In the genomic region with DNA sequence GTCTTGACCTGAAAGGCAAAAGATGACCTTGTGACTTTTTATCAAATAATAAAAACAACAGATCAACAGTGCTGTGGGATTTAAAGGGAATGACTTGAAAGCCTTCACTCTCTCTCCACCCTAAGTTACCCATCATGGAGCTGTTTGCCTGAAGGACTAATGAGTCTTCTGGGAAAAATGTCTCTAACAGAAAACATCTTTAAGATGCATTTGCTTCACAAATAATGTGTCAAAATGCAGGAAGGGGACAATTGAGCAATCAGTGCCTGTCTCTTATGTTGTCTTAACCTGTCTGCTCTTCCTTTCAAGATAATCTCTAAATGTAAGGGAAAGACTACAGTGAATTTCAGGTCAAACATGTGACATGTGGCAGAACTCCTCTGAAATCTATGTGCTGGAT, we compare ENCODE assay signal across 1 cellular context.
TF ChIP-seq lines count a peak whose summit lies in the region.

No MANE protein-coding gene starts in this region.

TF ChIP-seq in GM23338, 12 proteins besides CTCF, POLR2A, EP300 and RAD21 (continued from another document):
- TF ChIP-seq, protein P1, sequence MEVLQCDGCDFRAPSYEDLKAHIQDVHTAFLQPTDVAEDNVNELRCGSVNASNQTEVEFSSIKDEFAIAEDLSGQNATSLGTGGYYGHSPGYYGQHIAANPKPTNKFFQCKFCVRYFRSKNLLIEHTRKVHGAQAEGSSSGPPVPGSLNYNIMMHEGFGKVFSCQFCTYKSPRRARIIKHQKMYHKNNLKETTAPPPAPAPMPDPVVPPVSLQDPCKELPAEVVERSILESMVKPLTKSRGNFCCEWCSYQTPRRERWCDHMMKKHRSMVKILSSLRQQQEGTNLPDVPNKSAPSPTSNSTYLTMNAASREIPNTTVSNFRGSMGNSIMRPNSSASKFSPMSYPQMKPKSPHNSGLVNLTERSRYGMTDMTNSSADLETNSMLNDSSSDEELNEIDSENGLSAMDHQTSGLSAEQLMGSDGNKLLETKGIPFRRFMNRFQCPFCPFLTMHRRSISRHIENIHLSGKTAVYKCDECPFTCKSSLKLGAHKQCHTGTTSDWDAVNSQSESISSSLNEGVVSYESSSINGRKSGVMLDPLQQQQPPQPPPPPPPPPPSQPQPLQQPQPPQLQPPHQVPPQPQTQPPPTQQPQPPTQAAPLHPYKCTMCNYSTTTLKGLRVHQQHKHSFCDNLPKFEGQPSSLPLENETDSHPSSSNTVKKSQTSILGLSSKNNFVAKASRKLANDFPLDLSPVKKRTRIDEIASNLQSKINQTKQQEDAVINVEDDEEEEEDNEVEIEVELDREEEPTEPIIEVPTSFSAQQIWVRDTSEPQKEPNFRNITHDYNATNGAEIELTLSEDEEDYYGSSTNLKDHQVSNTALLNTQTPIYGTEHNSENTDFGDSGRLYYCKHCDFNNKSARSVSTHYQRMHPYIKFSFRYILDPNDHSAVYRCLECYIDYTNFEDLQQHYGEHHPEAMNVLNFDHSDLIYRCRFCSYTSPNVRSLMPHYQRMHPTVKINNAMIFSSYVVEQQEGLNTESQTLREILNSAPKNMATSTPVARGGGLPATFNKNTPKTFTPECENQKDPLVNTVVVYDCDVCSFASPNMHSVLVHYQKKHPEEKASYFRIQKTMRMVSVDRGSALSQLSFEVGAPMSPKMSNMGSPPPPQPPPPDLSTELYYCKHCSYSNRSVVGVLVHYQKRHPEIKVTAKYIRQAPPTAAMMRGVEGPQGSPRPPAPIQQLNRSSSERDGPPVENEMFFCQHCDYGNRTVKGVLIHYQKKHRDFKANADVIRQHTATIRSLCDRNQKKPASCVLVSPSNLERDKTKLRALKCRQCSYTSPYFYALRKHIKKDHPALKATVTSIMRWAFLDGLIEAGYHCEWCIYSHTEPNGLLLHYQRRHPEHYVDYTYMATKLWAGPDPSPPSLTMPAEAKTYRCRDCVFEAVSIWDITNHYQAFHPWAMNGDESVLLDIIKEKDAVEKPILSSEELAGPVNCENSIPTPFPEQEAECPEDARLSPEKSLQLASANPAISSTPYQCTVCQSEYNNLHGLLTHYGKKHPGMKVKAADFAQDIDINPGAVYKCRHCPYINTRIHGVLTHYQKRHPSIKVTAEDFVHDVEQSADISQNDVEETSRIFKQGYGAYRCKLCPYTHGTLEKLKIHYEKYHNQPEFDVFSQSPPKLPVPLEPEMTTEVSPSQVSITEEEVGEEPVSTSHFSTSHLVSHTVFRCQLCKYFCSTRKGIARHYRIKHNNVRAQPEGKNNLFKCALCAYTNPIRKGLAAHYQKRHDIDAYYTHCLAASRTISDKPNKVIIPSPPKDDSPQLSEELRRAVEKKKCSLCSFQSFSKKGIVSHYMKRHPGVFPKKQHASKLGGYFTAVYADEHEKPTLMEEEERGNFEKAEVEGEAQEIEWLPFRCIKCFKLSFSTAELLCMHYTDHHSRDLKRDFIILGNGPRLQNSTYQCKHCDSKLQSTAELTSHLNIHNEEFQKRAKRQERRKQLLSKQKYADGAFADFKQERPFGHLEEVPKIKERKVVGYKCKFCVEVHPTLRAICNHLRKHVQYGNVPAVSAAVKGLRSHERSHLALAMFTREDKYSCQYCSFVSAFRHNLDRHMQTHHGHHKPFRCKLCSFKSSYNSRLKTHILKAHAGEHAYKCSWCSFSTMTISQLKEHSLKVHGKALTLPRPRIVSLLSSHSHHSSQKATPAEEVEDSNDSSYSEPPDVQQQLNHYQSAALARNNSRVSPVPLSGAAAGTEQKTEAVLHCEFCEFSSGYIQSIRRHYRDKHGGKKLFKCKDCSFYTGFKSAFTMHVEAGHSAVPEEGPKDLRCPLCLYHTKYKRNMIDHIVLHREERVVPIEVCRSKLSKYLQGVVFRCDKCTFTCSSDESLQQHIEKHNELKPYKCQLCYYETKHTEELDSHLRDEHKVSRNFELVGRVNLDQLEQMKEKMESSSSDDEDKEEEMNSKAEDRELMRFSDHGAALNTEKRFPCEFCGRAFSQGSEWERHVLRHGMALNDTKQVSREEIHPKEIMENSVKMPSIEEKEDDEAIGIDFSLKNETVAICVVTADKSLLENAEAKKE (CRISPR knock-in tag; IDR thresholded peaks at IDR 0.05) = no peak
- TF ChIP-seq ZNF114 (CRISPR knock-in tag; IDR thresholded peaks at IDR 0.05) = no peak
- TF ChIP-seq POLR2AphosphoS5 (IDR thresholded peaks at IDR 0.05; ENCODE audit: low read depth) = no peak
- no peak for TF ChIP-seq JUNB (IDR thresholded peaks at IDR 0.05; ENCODE audit: unreplicated experiment)
- no peak for TF ChIP-seq STAT1 (IDR thresholded peaks at IDR 0.05; ENCODE audit: unreplicated experiment)
- no peak for TF ChIP-seq CREB1 (CRISPR knock-in tag; IDR thresholded peaks at IDR 0.05; ENCODE audit: low read depth)
- TF ChIP-seq ZNF331 (CRISPR knock-in tag; IDR thresholded peaks at IDR 0.05; ENCODE audit: low read depth) = no peak
